In the genomic region with DNA sequence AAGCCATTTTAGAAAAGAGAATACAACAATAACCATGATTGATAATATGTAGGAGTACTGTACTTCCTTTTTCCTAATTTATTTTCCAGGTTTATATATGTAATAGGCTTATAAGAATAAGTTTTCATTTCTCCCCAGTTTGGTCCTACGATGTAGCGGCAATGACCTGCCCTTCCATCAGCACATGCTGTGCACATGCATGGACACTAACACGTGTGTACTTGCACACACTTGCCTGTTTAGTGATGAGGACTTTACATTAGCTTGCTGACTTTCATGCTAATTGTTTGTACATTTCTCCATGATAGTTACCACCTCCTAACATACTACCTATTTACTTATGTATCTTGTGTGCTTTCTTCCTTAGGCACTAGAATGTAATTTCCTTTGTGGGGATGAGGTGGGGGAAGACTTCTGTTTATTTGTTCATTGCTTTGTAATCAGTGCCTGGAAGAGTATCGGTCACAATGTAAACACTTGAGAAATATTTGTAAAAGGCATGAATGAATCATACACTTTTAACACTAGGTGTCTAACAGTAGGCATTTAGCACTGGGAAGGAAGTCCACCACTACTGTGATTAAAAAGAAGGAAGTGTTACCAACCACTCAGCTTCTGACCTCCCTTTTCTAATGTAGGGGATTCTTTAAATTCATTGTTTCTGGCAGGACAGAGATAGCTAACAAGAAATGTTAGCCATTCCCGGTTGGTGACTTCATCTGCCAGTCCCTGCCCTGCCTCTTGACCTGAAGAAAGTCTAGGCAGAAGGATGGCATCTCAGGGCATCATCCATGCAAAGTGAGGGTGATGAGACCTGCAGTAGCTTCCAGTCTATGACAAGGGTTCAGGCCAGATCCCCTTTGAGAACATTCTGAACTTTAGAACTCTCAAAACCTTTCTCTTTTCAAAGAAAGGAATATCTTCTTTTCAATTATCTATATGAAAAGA, we compare ENCODE assay signal across 1 cellular context.
A peak's percentile ranks its signal among the peaks of the same experiment; 100 is the strongest.
TF ChIP-seq lines count a peak whose summit lies in the region.

No MANE protein-coding gene starts in this region.

TF ChIP-seq in HCT116, 20 proteins besides CTCF, POLR2A, EP300 and RAD21 (continued from another document):
- TF ChIP-seq FOSL1 (IDR thresholded peaks at IDR 0.05; ENCODE audit: low read depth) (peak; percentile 35; the same call in 1 of the 2 replicates), JUND (IDR thresholded peaks at IDR 0.05) (peak; percentile 35; the same call in 1 of the 2 replicates), CEBPB (IDR thresholded peaks at IDR 0.05; ENCODE audit: low read depth) (no peak), SIN3A (IDR thresholded peaks at IDR 0.05; ENCODE audit: low read depth) (no peak)
- TF ChIP-seq, protein P1, sequence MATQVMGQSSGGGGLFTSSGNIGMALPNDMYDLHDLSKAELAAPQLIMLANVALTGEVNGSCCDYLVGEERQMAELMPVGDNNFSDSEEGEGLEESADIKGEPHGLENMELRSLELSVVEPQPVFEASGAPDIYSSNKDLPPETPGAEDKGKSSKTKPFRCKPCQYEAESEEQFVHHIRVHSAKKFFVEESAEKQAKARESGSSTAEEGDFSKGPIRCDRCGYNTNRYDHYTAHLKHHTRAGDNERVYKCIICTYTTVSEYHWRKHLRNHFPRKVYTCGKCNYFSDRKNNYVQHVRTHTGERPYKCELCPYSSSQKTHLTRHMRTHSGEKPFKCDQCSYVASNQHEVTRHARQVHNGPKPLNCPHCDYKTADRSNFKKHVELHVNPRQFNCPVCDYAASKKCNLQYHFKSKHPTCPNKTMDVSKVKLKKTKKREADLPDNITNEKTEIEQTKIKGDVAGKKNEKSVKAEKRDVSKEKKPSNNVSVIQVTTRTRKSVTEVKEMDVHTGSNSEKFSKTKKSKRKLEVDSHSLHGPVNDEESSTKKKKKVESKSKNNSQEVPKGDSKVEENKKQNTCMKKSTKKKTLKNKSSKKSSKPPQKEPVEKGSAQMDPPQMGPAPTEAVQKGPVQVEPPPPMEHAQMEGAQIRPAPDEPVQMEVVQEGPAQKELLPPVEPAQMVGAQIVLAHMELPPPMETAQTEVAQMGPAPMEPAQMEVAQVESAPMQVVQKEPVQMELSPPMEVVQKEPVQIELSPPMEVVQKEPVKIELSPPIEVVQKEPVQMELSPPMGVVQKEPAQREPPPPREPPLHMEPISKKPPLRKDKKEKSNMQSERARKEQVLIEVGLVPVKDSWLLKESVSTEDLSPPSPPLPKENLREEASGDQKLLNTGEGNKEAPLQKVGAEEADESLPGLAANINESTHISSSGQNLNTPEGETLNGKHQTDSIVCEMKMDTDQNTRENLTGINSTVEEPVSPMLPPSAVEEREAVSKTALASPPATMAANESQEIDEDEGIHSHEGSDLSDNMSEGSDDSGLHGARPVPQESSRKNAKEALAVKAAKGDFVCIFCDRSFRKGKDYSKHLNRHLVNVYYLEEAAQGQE (IDR thresholded peaks at IDR 0.05; ENCODE audit: low read depth): no peak
